1 cellular context compared by ENCODE assay signal in the genomic region with DNA sequence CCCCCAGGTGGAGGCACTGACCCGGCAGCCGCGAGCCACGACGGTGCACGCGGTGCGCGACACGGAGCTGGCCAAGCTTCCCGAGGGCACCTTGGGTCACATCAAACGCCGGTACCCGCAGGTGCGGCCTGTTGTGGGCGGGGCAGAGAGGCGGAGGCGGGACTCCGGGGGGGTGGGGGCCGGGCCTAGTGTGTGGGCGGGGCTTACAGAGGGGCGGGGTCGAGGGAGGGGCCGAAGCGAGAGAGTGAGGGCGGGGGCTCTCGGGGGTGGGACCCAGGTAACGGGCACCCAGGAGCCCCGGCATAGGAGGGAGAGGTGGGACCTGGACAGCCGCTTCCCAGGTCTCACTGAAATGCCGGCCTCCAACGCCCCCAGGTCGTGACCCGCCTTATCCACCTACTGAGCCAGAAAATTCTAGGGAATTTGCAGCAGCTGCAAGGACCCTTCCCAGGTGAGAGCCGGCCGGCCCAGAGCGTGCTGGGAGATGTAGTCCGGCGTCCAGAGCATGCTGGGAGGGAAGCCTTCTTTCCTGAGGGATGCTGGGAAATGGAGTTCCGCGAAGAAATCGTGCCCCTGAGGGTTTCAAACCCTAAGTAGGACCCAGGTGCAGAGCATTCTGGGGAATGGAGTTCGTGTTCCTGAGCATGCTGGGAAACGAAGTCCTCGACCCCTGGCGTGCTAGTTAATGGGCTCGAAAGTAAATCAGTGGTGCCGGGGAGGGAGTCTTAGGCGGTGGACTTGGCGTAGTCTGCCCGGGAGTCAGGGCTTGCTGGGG.
TF ChIP-seq lines count a peak whose summit lies in the region.

No MANE protein-coding gene starts in this region.

TF ChIP-seq in IMR-90, 13 proteins besides CTCF, POLR2A, EP300 and RAD21:
- TF ChIP-seq RFX5 (IDR thresholded peaks at IDR 0.05; ENCODE audit: low read depth, low read length) (no peak), MXI1 (IDR thresholded peaks at IDR 0.05; ENCODE audit: borderline replicate concordance, low read depth, low read length) (no peak), RCOR1 (IDR thresholded peaks at IDR 0.05; ENCODE audit: insufficient replicate concordance, low read length) (no peak)
- TF ChIP-seq, protein P1, sequence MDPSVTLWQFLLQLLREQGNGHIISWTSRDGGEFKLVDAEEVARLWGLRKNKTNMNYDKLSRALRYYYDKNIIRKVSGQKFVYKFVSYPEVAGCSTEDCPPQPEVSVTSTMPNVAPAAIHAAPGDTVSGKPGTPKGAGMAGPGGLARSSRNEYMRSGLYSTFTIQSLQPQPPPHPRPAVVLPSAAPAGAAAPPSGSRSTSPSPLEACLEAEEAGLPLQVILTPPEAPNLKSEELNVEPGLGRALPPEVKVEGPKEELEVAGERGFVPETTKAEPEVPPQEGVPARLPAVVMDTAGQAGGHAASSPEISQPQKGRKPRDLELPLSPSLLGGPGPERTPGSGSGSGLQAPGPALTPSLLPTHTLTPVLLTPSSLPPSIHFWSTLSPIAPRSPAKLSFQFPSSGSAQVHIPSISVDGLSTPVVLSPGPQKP (IDR thresholded peaks at IDR 0.05; ENCODE audit: borderline replicate concordance, low read depth, low read length): no peak
